ENCODE assay signal across 1 cellular context in the genomic region with DNA sequence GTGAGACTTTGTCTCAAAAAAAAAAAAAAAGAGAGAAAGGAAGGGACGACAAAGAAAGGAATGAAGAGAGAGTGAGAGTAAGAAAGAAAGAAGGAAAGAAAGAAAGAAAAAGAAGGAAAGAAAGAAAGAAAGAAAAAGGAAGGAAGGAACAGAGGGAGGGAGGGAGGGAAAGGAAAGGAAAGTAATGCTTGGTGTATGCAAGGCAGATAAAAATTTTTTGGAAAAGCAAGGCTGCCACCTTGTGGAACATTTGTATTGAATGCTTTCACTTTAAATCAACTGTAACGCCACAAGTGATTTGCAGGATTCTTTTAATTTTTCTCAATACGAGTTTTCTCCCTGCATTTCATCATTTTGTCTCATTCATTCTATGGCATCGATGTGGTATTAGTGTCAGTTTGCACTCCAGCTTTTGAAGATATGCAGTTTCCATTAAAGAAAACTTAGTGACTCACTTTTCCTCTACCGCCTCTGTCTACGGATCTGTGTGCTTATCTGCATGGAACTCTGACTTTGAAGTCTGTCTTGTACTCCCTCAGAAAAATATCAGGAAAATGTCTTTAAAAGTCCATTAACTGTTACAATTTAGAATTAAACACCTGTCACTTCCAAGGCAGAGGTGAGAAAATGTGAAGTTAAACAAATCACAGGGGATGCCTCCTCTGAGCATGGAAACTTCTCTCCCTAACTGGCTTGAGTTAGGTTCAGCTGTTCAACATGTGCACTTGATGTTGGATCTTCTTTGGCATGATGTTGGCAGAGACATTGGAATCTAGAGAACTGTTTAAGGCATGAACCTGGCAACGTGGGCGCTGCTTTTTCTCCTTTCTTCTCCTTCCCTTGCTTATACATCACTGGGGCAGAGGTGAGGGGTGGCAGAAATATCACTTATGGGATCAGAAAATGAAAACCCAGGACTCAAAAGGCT.
TF ChIP-seq lines count a peak whose summit lies in the region.

No MANE protein-coding gene starts in this region.

TF ChIP-seq in HepG2, 621 proteins besides CTCF, POLR2A, EP300 and RAD21 (continued from another document):
- TF ChIP-seq, protein P1, sequence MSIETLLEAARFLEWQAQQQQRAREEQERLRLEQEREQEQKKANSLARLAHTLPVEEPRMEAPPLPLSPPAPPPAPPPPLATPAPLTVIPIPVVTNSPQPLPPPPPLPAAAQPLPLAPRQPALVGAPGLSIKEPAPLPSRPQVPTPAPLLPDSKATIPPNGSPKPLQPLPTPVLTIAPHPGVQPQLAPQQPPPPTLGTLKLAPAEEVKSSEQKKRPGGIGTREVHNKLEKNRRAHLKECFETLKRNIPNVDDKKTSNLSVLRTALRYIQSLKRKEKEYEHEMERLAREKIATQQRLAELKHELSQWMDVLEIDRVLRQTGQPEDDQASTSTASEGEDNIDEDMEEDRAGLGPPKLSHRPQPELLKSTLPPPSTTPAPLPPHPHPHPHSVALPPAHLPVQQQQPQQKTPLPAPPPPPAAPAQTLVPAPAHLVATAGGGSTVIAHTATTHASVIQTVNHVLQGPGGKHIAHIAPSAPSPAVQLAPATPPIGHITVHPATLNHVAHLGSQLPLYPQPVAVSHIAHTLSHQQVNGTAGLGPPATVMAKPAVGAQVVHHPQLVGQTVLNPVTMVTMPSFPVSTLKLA (IDR thresholded peaks at IDR 0.05), result no peak
- no peak for TF ChIP-seq ZFY (CRISPR knock-in tag; IDR thresholded peaks at IDR 0.05)
